In the genomic region with DNA sequence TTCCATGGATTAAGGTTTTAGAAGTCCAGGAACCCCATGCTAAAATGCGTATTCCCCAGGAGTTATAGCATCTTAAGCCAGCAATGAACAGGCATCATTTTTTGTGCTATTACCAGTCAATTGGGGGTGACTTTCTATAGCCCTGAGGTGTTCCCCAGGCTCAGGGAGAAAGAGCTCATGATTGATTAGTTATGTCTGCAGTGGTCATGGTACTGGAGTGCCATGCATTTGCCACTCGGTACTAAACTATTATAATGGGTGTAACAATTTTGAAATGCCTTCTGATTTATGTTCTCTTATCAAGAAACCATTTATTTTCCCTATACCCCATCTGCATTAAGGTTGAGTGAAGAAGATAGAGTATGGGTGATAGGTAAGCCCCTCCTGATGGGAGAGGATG, we compare ENCODE assay signal across 10 cellular contexts. TPM values are rescaled to one million over a fixed set of nuclear protein-coding genes. Genes with fewer than 3 reads are reported as not detected.
"Had no signal": no experiment of that assay in that cellular context is flagged by ENCODE, and none has a peak within 500 bp of the region (broad histone marks: within the 10 kb centered on the region; RNA-seq: fewer than 3 reads in every experiment).

No MANE protein-coding gene starts in this region.

- H3K4me3 ChIP-seq: GM23338 had no signal

- H3K27ac Mint-ChIP-seq: GM23338, H9, HFFc6, IgD-negative memory B cell had no signal

- H3K4me3 Mint-ChIP-seq: GM23338, H9, HFFc6, IgD-negative memory B cell had no signal

- H3K27ac ChIP-seq: HL-60 had no signal

- H3K9me3 Mint-ChIP-seq: GM23338, H9, HFFc6, IgD-negative memory B cell had no signal

- H3K4me1 Mint-ChIP-seq: IgD-negative memory B cell had no signal

- DNase-seq: H9, HCEC 1CT, HFFc6, KG1 had no signal

RNA-seq across cellular contexts. Expression of gene LRRC31, which starts 11.9 kb away (rescaled TPM):
- total RNA-seq: GM23338, H1, H9, HepG2, HFFc6, HT1080 had no signal

RNA-seq across cellular contexts. Expression of gene LRRC34, which starts 45.1 kb away (rescaled TPM):
- total RNA-seq: HepG2, HT1080 had no signal

RNA-seq across cellular contexts. Expression of gene LRRIQ4, which starts 45.1 kb away (rescaled TPM):
- total RNA-seq: GM23338, H1, H9, HepG2, HFFc6, HT1080 had no signal

RNA-seq across cellular contexts. Expression of gene SAMD7, which starts 53.6 kb away (rescaled TPM):
- total RNA-seq: GM23338, H1, H9, HepG2, HFFc6, HT1080 had no signal
